11 cellular contexts compared by ENCODE assay signal in genomic region chr9:99019523-99020331, GRCh38.
A peak's percentile ranks its signal among the peaks of the same experiment; 100 is the strongest.
DNase-seq lines count a peak whose midpoint lies in the region; ATAC-seq and TF ChIP-seq lines count a peak whose summit lies in the region.
"Had no signal": no experiment of that assay in that cellular context is flagged by ENCODE, and none has a peak within 500 bp of the region (broad histone marks: within the 10 kb centered on the region; RNA-seq: fewer than 3 reads in every experiment).

No MANE protein-coding gene starts in this region.

- H3K4me3 Mint-ChIP-seq in activated naive CD8-positive, alpha-beta T cell treated with anti-CD3 and anti-CD28 coated beads, Interleukin-2, amount 50 U/mL, for 24 hours, result no peak overlapping the region

- H3K9me3 Mint-ChIP-seq in activated naive CD8-positive, alpha-beta T cell treated with anti-CD3 and anti-CD28 coated beads, Interleukin-2, amount 50 U/mL, for 24 hours, result no peaks in the 10 kb centered on the region

- WGBS in psoas muscle, 3 donors, result 50 to 80% (median 61%) methylated on average over 3 of the region's 3 CpGs

- intact Hi-C loops in psoas muscle (cut with DNase I), result no loop called here

- peak overlapping the region; percentile 31 for H3K27ac ChIP-seq in psoas muscle
- H3K27ac ChIP-seq: parathyroid adenoma had no signal

- ATAC-seq in psoas muscle, result peak in 3 of 4 donors; percentile 47 to 64 (median 55)
- no peak for ATAC-seq in activated naive CD8-positive, alpha-beta T cell treated with anti-CD3 and anti-CD28 coated beads, Interleukin-2, amount 50 U/mL, for 24 hours
- ATAC-seq in GM19328 (IDR thresholded peaks at IDR 0.05; ENCODE audit: unreplicated experiment), result no peak

- DNase-seq in ELF-1 (ENCODE audit: low read depth, low spot score), result peak; percentile 23
- peak; percentile 41 to 64 for DNase-seq in SW 1271 (lab: John Stamatoyannopoulos, UW)
- peak; percentile 99 for DNase-seq in fibroblast of peridontal ligament (ENCODE audit: extremely low read depth)
- no peak for DNase-seq in psoas muscle
- no peak for DNase-seq in stimulated activated CD4-positive, alpha-beta T cell treated with anti-CD3 and anti-CD28 coated beads, Interleukin-12 subunit alpha, Interleukin-12 subunit beta, amount 100 ng/mL, for 4 hours
- DNase-seq in activated naive CD8-positive, alpha-beta T cell treated with anti-CD3 and anti-CD28 coated beads, Interleukin-2, amount 50 U/mL, for 24 hours, result no peak
- DNase-seq in stimulated activated CD4-positive, alpha-beta T cell treated with anti-CD3 and anti-CD28 coated beads, Interleukin-15, amount 100 ng/mL, for 24 hours, result no peak
- DNase-seq: DMS79, glutamatergic neuron had no signal

- H3K4me1 Mint-ChIP-seq in activated naive CD8-positive, alpha-beta T cell treated with anti-CD3 and anti-CD28 coated beads, Interleukin-2, amount 50 U/mL, for 24 hours, result peaks cover 3% of the 10 kb centered on the region

- H3K27me3 ChIP-seq in psoas muscle (ENCODE audit: insufficient read depth in 3 of 3, low read length in 2 of 3), result no peaks in the 10 kb centered on the region

- no peak for TF ChIP-seq CTCF in psoas muscle (IDR thresholded peaks at IDR 0.05)

- H3K9me3 ChIP-seq in psoas muscle, result no peaks in the 10 kb centered on the region

- H3K36me3 ChIP-seq in psoas muscle (ENCODE audit: insufficient read depth in 1 of 2, low read depth in 1 of 2), result peaks cover 0 to 4% of the 10 kb centered on the region in 2 donors

- no peak overlapping the region for H3K4me3 ChIP-seq in psoas muscle

- no peaks in the 10 kb centered on the region for H3K36me3 Mint-ChIP-seq in activated naive CD8-positive, alpha-beta T cell treated with anti-CD3 and anti-CD28 coated beads, Interleukin-2, amount 50 U/mL, for 24 hours (ENCODE audit: low read depth)

- H3K27me3 Mint-ChIP-seq in activated naive CD8-positive, alpha-beta T cell treated with anti-CD3 and anti-CD28 coated beads, Interleukin-2, amount 50 U/mL, for 24 hours, result no peaks in the 10 kb centered on the region

- H3K4me1 ChIP-seq in psoas muscle, result peaks cover 4% of the 10 kb centered on the region
- H3K4me1 ChIP-seq: parathyroid adenoma had no signal

- H3K27ac Mint-ChIP-seq in activated naive CD8-positive, alpha-beta T cell treated with anti-CD3 and anti-CD28 coated beads, Interleukin-2, amount 50 U/mL, for 24 hours, result no peak overlapping the region

Comparison
In these comparisons a context has a peak if more than half of its experiments do, and no peak if none do; other contexts are left out.
1. DNase-seq: peak in ELF-1 (single experiment), SW 1271 (2 of 2) and fibroblast of peridontal ligament (single experiment); none in psoas muscle (0 of 2), stimulated activated CD4-positive, alpha-beta T cell treated with anti-CD3 and anti-CD28 coated beads, Interleukin-12 subunit alpha, Interleukin-12 subunit beta, amount 100 ng/mL, for 4 hours (single experiment), activated naive CD8-positive, alpha-beta T cell treated with anti-CD3 and anti-CD28 coated beads, Interleukin-2, amount 50 U/mL, for 24 hours (single experiment) and stimulated activated CD4-positive, alpha-beta T cell treated with anti-CD3 and anti-CD28 coated beads, Interleukin-15, amount 100 ng/mL, for 24 hours (single experiment).
2. ATAC-seq: peak in psoas muscle (3 of 4); none in activated naive CD8-positive, alpha-beta T cell treated with anti-CD3 and anti-CD28 coated beads, Interleukin-2, amount 50 U/mL, for 24 hours (single experiment) and GM19328 (single experiment).